ENCODE assay signal across 1 cellular context in the genomic region with DNA sequence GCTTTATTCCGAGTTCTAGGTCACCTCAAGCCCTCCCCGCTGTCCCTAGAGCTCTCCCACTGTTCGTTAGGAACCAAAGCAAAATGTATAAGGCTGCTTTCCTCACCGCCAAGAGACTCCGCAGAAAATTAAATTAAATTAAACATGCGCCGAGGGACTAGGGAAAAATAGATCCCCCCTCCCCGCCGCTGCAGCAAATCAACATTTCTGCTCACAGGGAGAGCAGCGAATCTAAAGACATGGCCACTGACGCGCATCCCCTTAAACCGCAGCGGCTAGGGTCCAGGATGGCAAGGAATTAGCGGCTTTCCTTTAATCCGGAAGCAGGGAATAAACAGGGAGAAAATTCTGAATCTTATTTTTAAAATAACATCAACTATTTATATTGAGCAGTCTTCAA.
TF ChIP-seq lines count a peak whose summit lies in the region.

No MANE protein-coding gene starts in this region.

TF ChIP-seq in WTC11, 78 proteins besides CTCF, POLR2A, EP300 and RAD21:
- TF ChIP-seq ZNF138 (CRISPR knock-in tag; conservative IDR thresholded peaks at IDR 0.05) (no peak), CBFB (CRISPR knock-in tag; IDR thresholded peaks at IDR 0.05; ENCODE audit: low read depth) (no peak), OVOL2 (CRISPR knock-in tag; IDR thresholded peaks at IDR 0.05; ENCODE audit: borderline replicate concordance) (no peak), TP53 (CRISPR knock-in tag; IDR thresholded peaks at IDR 0.05) (no peak), ZNF317 (CRISPR knock-in tag; IDR thresholded peaks at IDR 0.05; ENCODE audit: borderline replicate concordance, low read depth) (no peak), ZNF671 (CRISPR knock-in tag; IDR thresholded peaks at IDR 0.05) (no peak), SMAD4 (CRISPR knock-in tag; IDR thresholded peaks at IDR 0.05) (no peak), CREB1 (CRISPR knock-in tag; IDR thresholded peaks at IDR 0.05) (no peak)
- TF ChIP-seq, protein P1, sequence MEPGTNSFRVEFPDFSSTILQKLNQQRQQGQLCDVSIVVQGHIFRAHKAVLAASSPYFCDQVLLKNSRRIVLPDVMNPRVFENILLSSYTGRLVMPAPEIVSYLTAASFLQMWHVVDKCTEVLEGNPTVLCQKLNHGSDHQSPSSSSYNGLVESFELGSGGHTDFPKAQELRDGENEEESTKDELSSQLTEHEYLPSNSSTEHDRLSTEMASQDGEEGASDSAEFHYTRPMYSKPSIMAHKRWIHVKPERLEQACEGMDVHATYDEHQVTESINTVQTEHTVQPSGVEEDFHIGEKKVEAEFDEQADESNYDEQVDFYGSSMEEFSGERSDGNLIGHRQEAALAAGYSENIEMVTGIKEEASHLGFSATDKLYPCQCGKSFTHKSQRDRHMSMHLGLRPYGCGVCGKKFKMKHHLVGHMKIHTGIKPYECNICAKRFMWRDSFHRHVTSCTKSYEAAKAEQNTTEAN (CRISPR knock-in tag; IDR thresholded peaks at IDR 0.05): no peak
